Comparison of ENCODE assay signal across 11 cellular contexts in the genomic region with DNA sequence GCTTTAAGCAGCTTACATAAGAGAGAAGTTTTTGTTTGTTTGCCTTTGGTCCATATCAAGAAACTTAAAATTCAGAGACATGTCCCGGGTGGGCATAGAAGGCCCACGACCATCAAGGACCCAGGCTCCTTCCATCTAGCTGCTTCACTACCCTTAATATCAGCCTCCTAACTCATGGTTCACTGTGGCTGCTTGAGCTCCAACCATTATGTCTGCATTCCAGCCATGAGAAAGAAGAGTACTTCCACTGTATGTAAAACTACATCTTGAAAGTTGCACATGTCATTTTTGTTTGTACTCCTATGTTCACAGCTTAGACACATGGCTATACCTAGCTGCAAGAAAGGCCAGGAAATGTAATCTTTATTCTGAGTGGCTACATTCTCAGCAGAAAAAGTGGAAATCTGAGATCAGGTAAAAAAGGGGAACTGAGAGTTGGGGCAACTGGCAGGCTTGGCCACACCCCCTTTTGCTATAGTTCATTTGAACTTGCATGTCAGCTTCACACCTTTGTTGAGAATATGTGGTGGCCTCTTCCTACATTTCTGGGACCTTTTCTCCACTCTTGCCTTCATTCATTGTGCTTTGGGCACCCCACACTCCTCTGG.
DNase-seq lines count a peak whose midpoint lies in the region; ATAC-seq and TF ChIP-seq lines count a peak whose summit lies in the region.
"Had no signal": no experiment of that assay in that cellular context is flagged by ENCODE, and none has a peak within 500 bp of the region (broad histone marks: within the 10 kb centered on the region; RNA-seq: fewer than 3 reads in every experiment).

No MANE protein-coding gene starts in this region.

- TF ChIP-seq POLR2A in Peyer's patch (IDR thresholded peaks at IDR 0.05) (no peak), esophagus squamous epithelium (IDR thresholded peaks at IDR 0.05) (no peak)

- H3K4me3 ChIP-seq in Peyer's patch = no peak overlapping the region
- H3K4me3 ChIP-seq in esophagus squamous epithelium = no peak overlapping the region

- H3K9me3 ChIP-seq in Peyer's patch = no peaks in the 10 kb centered on the region
- H3K9me3 ChIP-seq in esophagus squamous epithelium = no peaks in the 10 kb centered on the region

- DNase-seq in Peyer's patch = peak in 2 of 3 donors; percentile 69 to 76
- DNase-seq in NCI-H2029 (lab: John Stamatoyannopoulos, UW) = no peak
- DNase-seq in activated CD4-positive, CD25-positive, alpha-beta regulatory T cell treated with anti-CD3 and anti-CD28 coated beads, Interleukin-2, amount 50 U/mL, for 72 hours = no peak
- DNase-seq in esophagus squamous epithelium (lab: John Stamatoyannopoulos, UW) = no peak
- no peak for DNase-seq in 8988T
- DNase-seq: activated naive CD4-positive, alpha-beta T cell treated with anti-CD3 and anti-CD28 coated beads, Interleukin-2, amount 50 U/mL, for 16 hours; NCI-H2029 treated with DMSO at 0.1 percent for 48 hours; T-helper 2 cell had no signal

- intact Hi-C loops in esophagus squamous epithelium (cut with DNase I) = no loop called here

- H3K36me3 ChIP-seq in Peyer's patch (no peaks in the 10 kb centered on the region), esophagus squamous epithelium (no peaks in the 10 kb centered on the region)

- WGBS in esophagus squamous epithelium, 2 donors = 96 to 100% methylated on average over 2 of the region's 2 CpGs

- TF ChIP-seq CTCF in Peyer's patch (IDR thresholded peaks at IDR 0.05) = no peak
- no peak for TF ChIP-seq CTCF in esophagus squamous epithelium (IDR thresholded peaks at IDR 0.05)

- peak; percentile 86 for ATAC-seq in GM18498 (IDR thresholded peaks at IDR 0.05; ENCODE audit: unreplicated experiment)
- ATAC-seq in GM21360 (IDR thresholded peaks at IDR 0.05; ENCODE audit: unreplicated experiment) = peak; percentile 83
- ATAC-seq in HG03103 (IDR thresholded peaks at IDR 0.05; ENCODE audit: low read depth, unreplicated experiment) = peak; percentile 94

- H3K4me1 ChIP-seq in Peyer's patch = no peaks in the 10 kb centered on the region
- H3K4me1 ChIP-seq in esophagus squamous epithelium = no peaks in the 10 kb centered on the region

- no peak overlapping the region for H3K27ac ChIP-seq in Peyer's patch
- H3K27ac ChIP-seq in esophagus squamous epithelium = no peak overlapping the region

- H3K27me3 ChIP-seq in Peyer's patch (no peaks in the 10 kb centered on the region), esophagus squamous epithelium (no peaks in the 10 kb centered on the region)

Comparison
In these comparisons a context has a peak if more than half of its experiments do, and no peak if none do; other contexts are left out.
1. DNase-seq: peak in Peyer's patch (2 of 3); none in NCI-H2029 (single experiment), activated CD4-positive, CD25-positive, alpha-beta regulatory T cell treated with anti-CD3 and anti-CD28 coated beads, Interleukin-2, amount 50 U/mL, for 72 hours (single experiment), esophagus squamous epithelium (single experiment) and 8988T (single experiment).
2. Peak in every context shown above with its lines, with median percentiles within 50 percentile points of each other: ATAC-seq.